25 cellular contexts compared by ENCODE assay signal in the genomic region with DNA sequence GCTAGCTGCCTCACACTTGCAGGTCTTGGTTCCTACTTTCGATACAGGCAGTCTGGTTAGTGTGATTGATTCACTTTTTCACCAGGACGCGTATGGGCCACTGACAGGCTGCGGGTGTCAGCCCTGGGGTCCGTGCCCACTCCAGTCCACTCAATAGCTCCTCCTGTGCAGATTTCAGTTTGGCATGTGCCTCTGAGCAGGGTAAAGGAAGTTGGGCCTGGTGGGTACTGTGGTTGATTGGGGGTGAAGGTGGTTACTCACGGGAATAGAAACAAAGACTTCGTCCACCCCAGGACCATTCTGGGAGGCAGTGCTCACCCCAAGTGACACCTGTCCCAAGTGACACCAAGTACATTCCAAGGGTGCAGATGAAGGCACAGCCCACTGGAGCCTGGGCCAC.
"Had no signal": no experiment of that assay in that cellular context is flagged by ENCODE, and none has a peak within 500 bp of the region (broad histone marks: within the 10 kb centered on the region; RNA-seq: fewer than 3 reads in every experiment).

No MANE protein-coding gene starts in this region.

- FAIRE-seq: frontal cortex, keratinocyte had no signal

- H3K9me3 Mint-ChIP-seq: immature natural killer cell; naive thymus-derived CD4-positive, alpha-beta T cell; nephron; neural progenitor cell; type B pancreatic cell had no signal

- H3K36me3 Mint-ChIP-seq: immature natural killer cell; neural progenitor cell; stimulated activated effector memory CD8-positive, alpha-beta T cell treated with anti-CD3 and anti-CD28 coated beads, Interleukin-12 subunit alpha, Interleukin-12 subunit beta, amount 100 ng/mL, for 72 hours; type B pancreatic cell had no signal

- H3K4me1 ChIP-seq: colonic mucosa, neural progenitor cell, prostate gland, right atrium auricular region, testis, tibial artery had no signal

- H3K27me3 ChIP-seq: colonic mucosa, neural progenitor cell, right atrium auricular region, testis, tibial artery had no signal

- H3K4me3 Mint-ChIP-seq: effector memory CD8-positive, alpha-beta T cell; immature natural killer cell; naive thymus-derived CD4-positive, alpha-beta T cell; nephron; neural progenitor cell; stimulated activated effector memory CD8-positive, alpha-beta T cell treated with anti-CD3 and anti-CD28 coated beads, Interleukin-12 subunit alpha, Interleukin-12 subunit beta, amount 100 ng/mL, for 72 hours; type B pancreatic cell had no signal

- H3K27ac ChIP-seq: colonic mucosa, neural progenitor cell, prostate gland, right atrium auricular region, testis, tibial artery had no signal

- H3K4me3 ChIP-seq: colonic mucosa, neural progenitor cell, prostate gland, right atrium auricular region, smooth muscle cell, testis, tibial artery had no signal

- H3K4me2 ChIP-seq: neural progenitor cell, smooth muscle cell had no signal

- H3K9ac ChIP-seq: neural progenitor cell had no signal

- H3K36me3 ChIP-seq: colonic mucosa, neural progenitor cell, prostate gland, right atrium auricular region, tibial artery had no signal

- H3K4me1 Mint-ChIP-seq: nephron had no signal

- H3K27ac Mint-ChIP-seq: effector memory CD8-positive, alpha-beta T cell; naive thymus-derived CD4-positive, alpha-beta T cell; nephron; neural progenitor cell; stimulated activated effector memory CD8-positive, alpha-beta T cell treated with anti-CD3 and anti-CD28 coated beads, Interleukin-12 subunit alpha, Interleukin-12 subunit beta, amount 100 ng/mL, for 72 hours; type B pancreatic cell had no signal

- H2AFZ ChIP-seq: neural progenitor cell had no signal

- ATAC-seq: effector memory CD8-positive, alpha-beta T cell; left lobe of liver; naive thymus-derived CD4-positive, alpha-beta T cell; sciatic nerve; stimulated activated effector memory CD8-positive, alpha-beta T cell treated with anti-CD3 and anti-CD28 coated beads, Interleukin-12 subunit alpha, Interleukin-12 subunit beta, amount 100 ng/mL, for 72 hours had no signal

- DNase-seq: colonic mucosa; dermis blood vessel endothelial cell; effector memory CD8-positive, alpha-beta T cell; hypothalamus; immature natural killer cell; mesendoderm; midbrain; naive thymus-derived CD4-positive, alpha-beta T cell; stimulated activated CD4-positive, alpha-beta T cell treated with anti-CD3 and anti-CD28 coated beads, Interleukin-12 subunit alpha, Interleukin-12 subunit beta, amount 100 ng/mL, for 4 hours; stimulated activated CD4-positive, alpha-beta T cell treated with anti-CD3 and anti-CD28 coated beads, Interleukin-1b, Interleukin-23, amount 100 ng/mL, for 48 hours; stimulated activated CD4-positive, alpha-beta T cell treated with anti-CD3 and anti-CD28 coated beads, Interleukin-4, amount 100 ng/mL, for 1 hour; stimulated activated naive CD4-positive, alpha-beta T cell treated with Interleukin-2 at 50 U/mL for 16 hours; testis; tibial artery had no signal

- H3K9me3 ChIP-seq: colonic mucosa, prostate gland, right atrium auricular region, testis, tibial artery had no signal

- H3K27me3 Mint-ChIP-seq: effector memory CD8-positive, alpha-beta T cell had no signal
